18 cellular contexts compared by ENCODE assay signal in genomic region chr13:113943821-113944565, GRCh38. TPM values are rescaled to one million over a fixed set of nuclear protein-coding genes. Genes with fewer than 3 reads are reported as not detected.
"Had no signal": no experiment of that assay in that cellular context is flagged by ENCODE, and none has a peak within 500 bp of the region (broad histone marks: within the 10 kb centered on the region; RNA-seq: fewer than 3 reads in every experiment).

No MANE protein-coding gene starts in this region.

- H3K36me3 ChIP-seq: ascending aorta, brain microvascular endothelial cell, gastroesophageal sphincter, prostate gland, tibial artery, uterus had no signal

- H3K9me3 ChIP-seq: ascending aorta, gastroesophageal sphincter, prostate gland, tibial artery, uterus had no signal

- H3K27ac ChIP-seq: ascending aorta, brain microvascular endothelial cell, epithelial cell of prostate, gastroesophageal sphincter, prostate gland, tibial artery, uterus had no signal

- ATAC-seq: activated T-cell treated with anti-CD3 and anti-CD28 coated beads, Interleukin-2, amount 50 U/mL, for 72 hours; gastroesophageal sphincter; T-helper 17 cell had no signal

- DNase-seq: activated CD4-positive, alpha-beta memory T cell treated with anti-CD3 and anti-CD28 coated beads for 36 hours; activated CD4-positive, alpha-beta T cell treated with anti-CD3 and anti-CD28 coated beads for 48 hours; activated effector memory CD4-positive, alpha-beta T cell treated with Interleukin-2 at 50 U/mL for 16 hours; activated naive CD4-positive, alpha-beta T cell treated with anti-CD3 and anti-CD28 coated beads for 36 hours; activated T-cell treated with anti-CD3 and anti-CD28 coated beads, Interleukin-2, amount 50 U/mL, for 72 hours; brain microvascular endothelial cell; head of caudate nucleus; stimulated activated CD4-positive, alpha-beta T cell treated with anti-CD3 and anti-CD28 coated beads, Interleukin-12 subunit alpha, Interleukin-12 subunit beta, amount 100 ng/mL, for 4 hours; substantia nigra; T-helper 17 cell; uterus had no signal

- H3K4me1 ChIP-seq: prostate gland had no signal

- H3K4me3 ChIP-seq: ascending aorta, gastroesophageal sphincter, prostate gland, tibial artery, uterus had no signal

- H3K27me3 ChIP-seq: ascending aorta, brain microvascular endothelial cell, tibial artery, uterus had no signal

RNA-seq across cellular contexts. Expression of gene C13orf46, which starts 29.9 kb away (rescaled TPM):
- total RNA-seq: myocyte had no signal
- polyA plus RNA-seq: neural cell had no signal
